ENCODE assay signal across 1 cellular context in the genomic region with DNA sequence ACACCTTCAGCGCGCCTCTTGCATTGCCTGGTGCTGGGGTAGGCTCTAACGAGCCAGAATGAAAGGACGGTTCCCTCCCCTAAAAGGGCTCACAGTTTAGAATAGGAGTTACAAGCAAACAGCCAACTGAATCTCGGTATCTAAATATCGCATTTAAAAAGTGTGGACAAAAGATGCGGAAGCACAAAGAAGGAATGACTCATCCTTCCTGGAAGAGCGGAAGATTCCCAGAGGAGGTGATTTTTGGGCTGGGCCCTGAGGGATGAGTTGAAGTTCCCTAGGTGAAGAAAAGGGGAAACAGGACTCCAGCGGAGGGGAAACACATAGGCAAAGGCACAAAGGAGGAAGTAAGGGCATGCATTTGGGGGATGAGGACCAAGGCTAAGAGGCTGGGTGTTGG.
TF ChIP-seq lines count a peak whose summit lies in the region.

No MANE protein-coding gene starts in this region.

TF ChIP-seq in K562, 482 proteins besides CTCF, POLR2A, EP300 and RAD21 (continued from another document):
- TF ChIP-seq JUND (IDR thresholded peaks at IDR 0.05; ENCODE audit: borderline replicate concordance, low read depth, low read length), result peak; percentile 79; the same call in 1 of the 2 replicates
- peak; percentile 76; the same call in 1 of the 3 replicates for TF ChIP-seq JUND (tag; IDR thresholded peaks at IDR 0.05; ENCODE audit: borderline replicate concordance, low read depth, low read length)
- TF ChIP-seq FOSL1 (tag; conservative IDR thresholded peaks at IDR 0.05), result peak; percentile 87
- peak; percentile 36 to 41; a peak in 1 of 4 replicates for TF ChIP-seq ETV6 (IDR thresholded peaks at IDR 0.05; ENCODE audit: borderline replicate concordance in 1 of 2, low read depth in 2 of 2, low read length in 1 of 2)
- TF ChIP-seq ETV6 (CRISPR knock-in tag; IDR thresholded peaks at IDR 0.05; ENCODE audit: borderline replicate concordance), result no peak
- no peak for TF ChIP-seq KHSRP (IDR thresholded peaks at IDR 0.05)
- TF ChIP-seq, protein P1, sequence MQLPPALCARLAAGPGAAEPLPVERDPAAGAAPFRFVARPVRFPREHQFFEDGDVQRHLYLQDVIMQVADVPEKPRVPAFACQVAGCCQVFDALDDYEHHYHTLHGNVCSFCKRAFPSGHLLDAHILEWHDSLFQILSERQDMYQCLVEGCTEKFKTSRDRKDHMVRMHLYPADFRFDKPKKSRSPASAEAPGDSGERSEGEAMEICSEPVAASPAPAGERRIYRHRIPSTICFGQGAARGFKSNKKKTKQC (CRISPR knock-in tag; IDR thresholded peaks at IDR 0.05), result no peak
- peak; percentile 50; the same call in 1 of the 2 replicates for TF ChIP-seq JUN (IDR thresholded peaks at IDR 0.05; ENCODE audit: borderline replicate concordance, low read depth, low read length)
- TF ChIP-seq JUN (CRISPR knock-in tag; IDR thresholded peaks at IDR 0.05; ENCODE audit: borderline replicate concordance), result no peak
- peak; percentile 57; the same call in 1 of the 2 replicates for TF ChIP-seq CTBP1 (IDR thresholded peaks at IDR 0.05; ENCODE audit: borderline replicate concordance)
